ENCODE assay signal across 15 cellular contexts in genomic region chr14:33946679-33947078, GRCh38. TPM values are rescaled to one million over a fixed set of nuclear protein-coding genes. Genes with fewer than 3 reads are reported as not detected.
DNase-seq lines count a peak whose midpoint lies in the region; ATAC-seq and TF ChIP-seq lines count a peak whose summit lies in the region.
"Had no signal": no experiment of that assay in that cellular context is flagged by ENCODE, and none has a peak within 500 bp of the region (broad histone marks: within the 10 kb centered on the region; RNA-seq: fewer than 3 reads in every experiment).

No MANE protein-coding gene starts in this region.

- H3K4me1 ChIP-seq in CD4-positive, alpha-beta memory T cell (ENCODE audit: insufficient read depth, low read length): peaks cover 12% of the 10 kb centered on the region
- H3K4me1 ChIP-seq in sigmoid colon: peaks cover 0 to 74% (median 47%) of the 10 kb centered on the region in 4 donors

- TF ChIP-seq CTCF in coronary artery (IDR thresholded peaks at IDR 0.05) (no peak), sigmoid colon (IDR thresholded peaks at IDR 0.05) (no peak)

- TF ChIP-seq POLR2A in sigmoid colon (IDR thresholded peaks at IDR 0.05): no peak

- 7 to 13% methylated on average over 3 of the region's 3 CpGs for WGBS in sigmoid colon, 2 donors

- TF ChIP-seq EP300 in sigmoid colon (IDR thresholded peaks at IDR 0.05): no peak

- no peak for DNase-seq in CD4-positive, alpha-beta memory T cell
- DNase-seq in NCI-H2029 (lab: John Stamatoyannopoulos, UW): peak; percentile 70
- no peak for DNase-seq in coronary artery (ENCODE audit: low spot score)
- no peak for DNase-seq in sigmoid colon
- DNase-seq: activated T-cell treated with anti-CD3 and anti-CD28 coated beads, Interleukin-2, amount 50 U/mL, for 72 hours; effector CD8-positive, alpha-beta T cell; NCI-H1694; NCI-H526 treated with DMSO at 0.1 percent for 48 hours had no signal

- peaks cover 14 to 39% (median 25%) of the 10 kb centered on the region in 4 donors for H3K4me1 Mint-ChIP-seq in CD4-positive, alpha-beta memory T cell

- POLR2A ChIA-PET in CD4-positive, alpha-beta memory T cell (lab: Charles Lee; ENCODE audit: partially characterized antibody): no interaction called here

- peak overlapping the region in 7 of 8 donors; percentile 8 to 66 (median 47) for H3K4me3 Mint-ChIP-seq in CD4-positive, alpha-beta memory T cell

- no peaks in the 10 kb centered on the region for H3K9me3 ChIP-seq in CD4-positive, alpha-beta memory T cell (ENCODE audit: control insufficient read depth in 1 of 2, low read length in 2 of 2)
- H3K9me3 ChIP-seq in sigmoid colon: no peaks in the 10 kb centered on the region
- H3K9me3 ChIP-seq: neutrophil had no signal

- H3K27me3 Mint-ChIP-seq in CD4-positive, alpha-beta memory T cell: peaks cover 7 to 12% of the 10 kb centered on the region in 2 donors

- H3K4me3 ChIP-seq in CD4-positive, alpha-beta memory T cell (ENCODE audit: low read length in 2 of 2): no peak overlapping the region
- H3K4me3 ChIP-seq in coronary artery (peak overlapping the region; percentile 9), sigmoid colon (peak overlapping the region in 2 of 4 donors; percentile 7 to 23)
- H3K4me3 ChIP-seq: BLaER1 treated with 17β-estradiol and CSF1 and Interleukin-3, amounts not matched to agents 10 nM and 100 nM; lung had no signal

- ATAC-seq in GM21737 (IDR thresholded peaks at IDR 0.05; ENCODE audit: unreplicated experiment): no peak
- ATAC-seq in HG02610 (IDR thresholded peaks at IDR 0.05; ENCODE audit: unreplicated experiment): no peak
- no peak for ATAC-seq in GM21423 (IDR thresholded peaks at IDR 0.05; ENCODE audit: unreplicated experiment)
- ATAC-seq: activated T-cell treated with anti-CD3 and anti-CD28 coated beads, Interleukin-2, amount 50 U/mL, for 72 hours had no signal

- intact Hi-C loops in CD4-positive, alpha-beta memory T cell (cut with micrococcal nuclease): no loop called here
- intact Hi-C loops in sigmoid colon (cut with DNase I): no loop called here

- no peaks in the 10 kb centered on the region for H3K36me3 Mint-ChIP-seq in CD4-positive, alpha-beta memory T cell

- no peaks in the 10 kb centered on the region for H3K9me3 Mint-ChIP-seq in CD4-positive, alpha-beta memory T cell
- H3K9me3 Mint-ChIP-seq: activated T-cell treated with anti-CD3 and anti-CD28 coated beads, Interleukin-2, amount 50 U/mL, for 72 hours had no signal

- no peak overlapping the region for H3K27ac ChIP-seq in CD4-positive, alpha-beta memory T cell (ENCODE audit: low read depth, low read length)
- peak overlapping the region; percentile 2 to 42 for H3K27ac ChIP-seq in coronary artery
- H3K27ac ChIP-seq in sigmoid colon: peak overlapping the region; percentile 34 to 85 (median 44)
- H3K27ac ChIP-seq: BLaER1 treated with 17β-estradiol and CSF1 and Interleukin-3, amounts not matched to agents 10 nM and 100 nM; neutrophil; skin epidermis had no signal

- H3K27me3 ChIP-seq in CD4-positive, alpha-beta memory T cell (ENCODE audit: insufficient read depth, low read length): peaks cover 4% of the 10 kb centered on the region
- H3K27me3 ChIP-seq in sigmoid colon: no peaks in the 10 kb centered on the region
- H3K27me3 ChIP-seq: BLaER1 treated with 17β-estradiol and CSF1 and Interleukin-3, amounts not matched to agents 10 nM and 100 nM had no signal

- peak overlapping the region in 1 of 7 donors; percentile 38 for H3K27ac Mint-ChIP-seq in CD4-positive, alpha-beta memory T cell
- H3K27ac Mint-ChIP-seq: activated T-cell treated with anti-CD3 and anti-CD28 coated beads, Interleukin-2, amount 50 U/mL, for 72 hours had no signal

- CTCF ChIA-PET in CD4-positive, alpha-beta memory T cell (lab: Charles Lee; ENCODE audit: partially characterized antibody): no interaction called here

- no peaks in the 10 kb centered on the region for H3K36me3 ChIP-seq in CD4-positive, alpha-beta memory T cell (ENCODE audit: insufficient read depth, low read length)
- no peaks in the 10 kb centered on the region for H3K36me3 ChIP-seq in sigmoid colon
- H3K36me3 ChIP-seq: BLaER1 treated with 17β-estradiol and CSF1 and Interleukin-3, amounts not matched to agents 10 nM and 100 nM; neutrophil had no signal

RNA-seq across cellular contexts. Expression of gene EGLN3, which starts 4.2 kb away (rescaled TPM):
- 1 to 10 TPM; 4.0 to 4.9 TPM for total RNA-seq in CD4-positive, alpha-beta memory T cell
- 10 to 100 TPM in 1 of 2 donors, 1 to 10 TPM in 1; 5.7 to 15.4 TPM for polyA plus RNA-seq in CD4-positive, alpha-beta memory T cell
- 10 to 100 TPM; 13.0 to 18.5 (median 13.2) TPM for total RNA-seq in sigmoid colon
- polyA plus RNA-seq in sigmoid colon: 10 to 100 TPM; 46.9 to 69.1 (median 58.9) TPM
